8 cellular contexts compared by ENCODE assay signal in genomic region chr10:38093816-38094157, GRCh38. TPM values are rescaled to one million over a fixed set of nuclear protein-coding genes. Genes with fewer than 3 reads are reported as not detected.
DNase-seq lines count a peak whose midpoint lies in the region; ATAC-seq and TF ChIP-seq lines count a peak whose summit lies in the region.

No MANE protein-coding gene starts in this region.

- peak overlapping the region; percentile 48 for H3K27ac ChIP-seq in temporal lobe (ENCODE audit: low read depth, low read length)

- H3K27ac Mint-ChIP-seq in activated naive CD8-positive, alpha-beta T cell treated with anti-CD3 and anti-CD28 coated beads for 36 hours = peak overlapping the region; percentile 93

- peak; percentile 12 for ATAC-seq in HG03108 (IDR thresholded peaks at IDR 0.05; ENCODE audit: unreplicated experiment)

- peaks cover 22% of the 10 kb centered on the region for H3K4me1 Mint-ChIP-seq in activated naive CD8-positive, alpha-beta T cell treated with anti-CD3 and anti-CD28 coated beads for 36 hours

- H3K36me3 ChIP-seq in kidney epithelial cell (ENCODE audit: control insufficient read depth, insufficient read depth, low read length) = peaks cover 1% of the 10 kb centered on the region

- peaks cover 10% of the 10 kb centered on the region for H3K9me3 Mint-ChIP-seq in activated naive CD8-positive, alpha-beta T cell treated with anti-CD3 and anti-CD28 coated beads for 36 hours

- H3K27me3 ChIP-seq in kidney epithelial cell (ENCODE audit: control insufficient read depth, insufficient read depth, low read length) = no peaks in the 10 kb centered on the region

- no peaks in the 10 kb centered on the region for H3K27me3 Mint-ChIP-seq in activated naive CD8-positive, alpha-beta T cell treated with anti-CD3 and anti-CD28 coated beads for 36 hours

- DNase-seq in activated gamma-delta T cell (lab: John Stamatoyannopoulos, UW) (peak; percentile 13), activated gamma-delta T cell treated with Interleukin-2 at 50 U/mL for 16 hours (no peak), kidney epithelial cell (ENCODE audit: low read depth) (no peak), kidney tubule cell (ENCODE audit: low spot score) (no peak), NCI-H526 (lab: John Stamatoyannopoulos, UW) (no peak)
- no peak for DNase-seq in activated naive CD8-positive, alpha-beta T cell treated with anti-CD3 and anti-CD28 coated beads for 36 hours

- H3K36me3 Mint-ChIP-seq in activated naive CD8-positive, alpha-beta T cell treated with anti-CD3 and anti-CD28 coated beads for 36 hours = peaks cover 38% of the 10 kb centered on the region

- peak overlapping the region; percentile 80 for H3K4me3 ChIP-seq in kidney epithelial cell (ENCODE audit: low read depth, low read length)

- peak overlapping the region; percentile 90 for H3K4me3 Mint-ChIP-seq in activated naive CD8-positive, alpha-beta T cell treated with anti-CD3 and anti-CD28 coated beads for 36 hours

- TF ChIP-seq CTCF in kidney epithelial cell (IDR thresholded peaks at IDR 0.05; ENCODE audit: insufficient read depth, low read length, poor library complexity, severe bottlenecking) = no peak

RNA-seq across cellular contexts. Expression of gene ZNF37A, which starts 0.3 kb away (rescaled TPM):
- 10 to 100 TPM; 19.0 to 19.2 TPM for total RNA-seq in activated naive CD8-positive, alpha-beta T cell treated with anti-CD3 and anti-CD28 coated beads for 36 hours
- total RNA-seq in kidney epithelial cell (10.8 and 12.9 TPM in 2 replicates), temporal lobe (25.3 TPM)
